In the genomic region with DNA sequence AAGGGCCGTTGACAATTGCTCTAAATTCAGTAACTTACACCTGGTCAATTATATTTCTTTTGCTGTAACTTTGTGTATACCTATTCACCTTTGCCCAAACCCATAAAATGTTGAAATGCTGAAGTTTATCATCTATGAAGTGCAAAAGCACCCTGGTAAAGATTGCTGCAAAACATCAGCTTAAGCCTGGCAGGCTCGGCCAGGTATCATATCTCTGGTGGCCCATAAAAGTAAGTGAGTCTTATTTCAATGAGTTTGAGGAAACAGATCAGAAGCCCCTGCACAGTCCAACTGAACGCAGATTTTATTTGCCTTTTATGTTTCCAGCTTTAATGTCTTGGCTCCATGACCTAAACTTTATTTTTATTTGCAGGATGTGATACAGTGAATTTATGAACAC, we compare ENCODE assay signal across 8 cellular contexts.
"Had no signal": no experiment of that assay in that cellular context is flagged by ENCODE, and none has a peak within 500 bp of the region (broad histone marks: within the 10 kb centered on the region; RNA-seq: fewer than 3 reads in every experiment).

No MANE protein-coding gene starts in this region.

- H3K4me1 ChIP-seq: HAP-1 had no signal

- H3K27ac ChIP-seq: GM23248, HL-60 had no signal

- H3K9me3 ChIP-seq: HAP-1 had no signal

- H3K36me3 ChIP-seq: HAP-1 had no signal

- DNase-seq: GM23248, GOT3, H7, HFFc6 had no signal

- ATAC-seq: HCT116, HepG2 had no signal

- H3K4me3 ChIP-seq: GM23248, HAP-1 had no signal
